In the genomic region with DNA sequence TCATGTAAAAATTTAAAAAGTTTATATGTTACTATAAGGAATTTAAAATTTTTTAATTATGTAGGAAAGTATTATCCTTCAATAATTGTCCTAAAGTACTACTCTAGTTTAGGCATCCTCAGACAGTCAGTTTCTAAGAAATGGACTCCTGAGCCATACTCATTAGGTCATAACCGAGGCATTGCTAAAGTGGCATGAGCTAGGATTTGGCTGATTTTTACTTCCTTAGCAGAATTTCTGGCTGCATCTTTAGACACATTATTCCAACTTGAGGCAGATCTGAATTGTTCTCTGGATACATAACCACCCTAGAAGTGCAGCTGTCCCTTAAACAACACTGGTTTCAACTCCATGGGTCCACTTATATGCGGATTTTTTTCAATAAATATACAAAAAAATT, we compare ENCODE assay signal across 28 cellular contexts.
"Had no signal": no experiment of that assay in that cellular context is flagged by ENCODE, and none has a peak within 500 bp of the region (broad histone marks: within the 10 kb centered on the region; RNA-seq: fewer than 3 reads in every experiment).

No MANE protein-coding gene starts in this region.

- DNase-seq: activated CD4-positive, alpha-beta memory T cell treated with anti-CD3 and anti-CD28 coated beads for 36 hours; activated CD4-positive, alpha-beta T cell treated with anti-CD3 and anti-CD28 coated beads for 36 hours; activated CD4-positive, alpha-beta T cell treated with anti-CD3 and anti-CD28 coated beads, Interleukin-2, amount 10 ng/mL, durations not matched to agents 24 days and 14 days; activated CD4-positive, CD25-positive, alpha-beta regulatory T cell; activated CD4-positive, CD25-positive, alpha-beta regulatory T cell treated with anti-CD3 and anti-CD28 coated beads, Interleukin-2, amount 50 U/mL, for 72 hours; activated CD8-positive, alpha-beta memory T cell treated with anti-CD3 and anti-CD28 coated beads, Interleukin-2, amount 10 ng/mL, durations not matched to agents 7 days and 5 days; activated CD8-positive, alpha-beta memory T cell treated with anti-CD3 and anti-CD28 coated beads, Interleukin-2, amount 50 U/mL, for 4 hours; activated CD8-positive, alpha-beta T cell treated with anti-CD3 and anti-CD28 coated beads, Interleukin-2, amount 10 ng/mL, durations not matched to agents 7 days and 5 days; activated effector memory CD4-positive, alpha-beta T cell treated with anti-CD3 and anti-CD28 coated beads, Interleukin-2, amount 50 U/mL, for 16 hours; activated naive CD4-positive, alpha-beta T cell treated with anti-CD3 and anti-CD28 coated beads for 36 hours; activated naive CD8-positive, alpha-beta T cell treated with anti-CD3 and anti-CD28 coated beads for 36 hours; activated naive CD8-positive, alpha-beta T cell treated with anti-CD3 and anti-CD28 coated beads, Interleukin-2, amount 50 U/mL, for 24 hours; activated T-cell treated with anti-CD3 and anti-CD28 coated beads, Interleukin-2, amount 50 U/mL, for 1 hour; activated T-cell treated with anti-CD3 and anti-CD28 coated beads, Interleukin-2, amount 50 U/mL, for 48 hours; adrenal gland; amygdala; aorta; central memory CD4-positive, alpha-beta T cell; cerebellar nuclear complex; colonic mucosa; effector CD8-positive, alpha-beta T cell; heart left ventricle; T-helper 1 cell; T-helper 17 cell; T1000 had no signal

- H3K4me3 ChIP-seq: adrenal gland, breast epithelium, cardiac muscle cell, colonic mucosa, heart left ventricle had no signal

- ATAC-seq: activated CD4-positive, alpha-beta T cell treated with anti-CD3 and anti-CD28 coated beads for 36 hours; activated CD8-positive, alpha-beta memory T cell treated with anti-CD3 and anti-CD28 coated beads, Interleukin-2, amount 10 ng/mL, durations not matched to agents 7 days and 5 days; activated CD8-positive, alpha-beta T cell treated with anti-CD3 and anti-CD28 coated beads, Interleukin-2, amount 10 ng/mL, durations not matched to agents 7 days and 5 days; activated naive CD8-positive, alpha-beta T cell treated with anti-CD3 and anti-CD28 coated beads, Interleukin-2, amount 50 U/mL, for 24 hours; heart left ventricle; T-helper 17 cell had no signal

- H3K27ac ChIP-seq: adrenal gland, breast epithelium, cardiac muscle cell, colonic mucosa, epithelial cell of prostate, heart left ventricle had no signal

- H3K27me3 ChIP-seq: adrenal gland, breast epithelium, cardiac muscle cell, colonic mucosa, heart left ventricle had no signal

- H3K4me1 ChIP-seq: adrenal gland, breast epithelium, colonic mucosa had no signal

- H3K36me3 ChIP-seq: adrenal gland, breast epithelium, cardiac muscle cell, colonic mucosa had no signal

- H3K9me3 ChIP-seq: adrenal gland, colonic mucosa had no signal
